ENCODE assay signal across 22 cellular contexts in genomic region chr22:27278986-27279385, GRCh38.
"Had no signal": no experiment of that assay in that cellular context is flagged by ENCODE, and none has a peak within 500 bp of the region (broad histone marks: within the 10 kb centered on the region; RNA-seq: fewer than 3 reads in every experiment).

No MANE protein-coding gene starts in this region.

- H3K36me3 ChIP-seq: gastroesophageal sphincter, lower lobe of right lung, right lobe of liver, upper lobe of left lung had no signal

- ATAC-seq: activated CD8-positive, alpha-beta T cell treated with anti-CD3 and anti-CD28 coated beads, Interleukin-2, amount 10 ng/mL, durations not matched to agents 7 days and 5 days; activated naive CD4-positive, alpha-beta T cell treated with anti-CD3 and anti-CD28 coated beads, Interleukin-2, amount 50 U/mL, for 72 hours; body of pancreas; gastroesophageal sphincter; left colon; lower lobe of right lung; psoas muscle; right lobe of liver; stimulated activated naive CD8-positive, alpha-beta T cell treated with anti-CD3 and anti-CD28 coated beads, Interleukin-15, amount 100 ng/mL, for 72 hours had no signal

- H3K27me3 ChIP-seq: body of pancreas, right lobe of liver, testis, upper lobe of left lung had no signal

- H3K27ac ChIP-seq: body of pancreas, gastroesophageal sphincter, lower lobe of right lung, psoas muscle, right lobe of liver, testis, upper lobe of left lung had no signal

- DNase-seq: activated B cell treated with CpG ODN at 0.5 μM for 24 hours; activated CD4-positive, alpha-beta T cell treated with anti-CD3 and anti-CD28 coated beads, Interleukin-2, amount 10 ng/mL, durations not matched to agents 24 days and 14 days; activated CD8-positive, alpha-beta memory T cell treated with anti-CD3 and anti-CD28 coated beads, Interleukin-2, amount 50 U/mL, for 4 hours; activated CD8-positive, alpha-beta T cell treated with anti-CD3 and anti-CD28 coated beads, Interleukin-2, amount 10 ng/mL, durations not matched to agents 7 days and 5 days; activated effector memory CD4-positive, alpha-beta T cell treated with anti-CD3 and anti-CD28 coated beads, Interleukin-2, amount 50 U/mL, for 16 hours; activated T-cell treated with anti-CD3 and anti-CD28 coated beads, Interleukin-2, amount 50 U/mL, for 48 hours; amniotic stem cell; body of pancreas; cortex of kidney; effector CD4-positive, alpha-beta T cell; left colon; lower lobe of right lung; nephron progenitor cell; psoas muscle; right lobe of liver; stimulated activated naive CD8-positive, alpha-beta T cell treated with anti-CD3 and anti-CD28 coated beads, Interleukin-15, amount 100 ng/mL, for 72 hours; testis; upper lobe of left lung had no signal

- FAIRE-seq: endothelial cell of umbilical vein, TTC549 had no signal

- H3K4me3 ChIP-seq: body of pancreas, gastroesophageal sphincter, lower lobe of right lung, psoas muscle, right lobe of liver, testis, upper lobe of left lung had no signal
